In the genomic region with DNA sequence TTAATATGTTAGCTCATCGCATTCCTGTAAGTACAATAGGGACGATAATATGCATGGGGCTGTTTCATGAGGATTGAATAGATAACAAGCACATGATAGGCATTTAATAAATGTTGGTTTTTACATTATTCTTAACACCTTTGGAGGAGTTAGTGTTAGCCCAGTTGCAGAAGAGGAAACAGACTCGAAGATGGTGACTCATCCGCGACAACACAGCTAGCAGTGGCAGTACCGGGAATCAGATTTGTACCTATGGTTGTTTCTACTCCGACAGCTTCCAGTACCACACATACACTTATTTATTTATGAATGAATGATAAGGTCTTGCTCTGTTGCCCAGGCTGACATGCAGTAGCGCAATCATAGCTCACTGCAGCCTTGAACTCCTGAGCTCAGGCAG, we compare ENCODE assay signal across 20 cellular contexts. TPM values are rescaled to one million over a fixed set of nuclear protein-coding genes. Genes with fewer than 3 reads are reported as not detected.
"Had no signal": no experiment of that assay in that cellular context is flagged by ENCODE, and none has a peak within 500 bp of the region (broad histone marks: within the 10 kb centered on the region; RNA-seq: fewer than 3 reads in every experiment).

No MANE protein-coding gene starts in this region.

- H3K27me3 ChIP-seq: adrenal gland, ascending aorta, gastroesophageal sphincter, pancreas, right atrium auricular region, thyroid gland, upper lobe of right lung had no signal

- FAIRE-seq: colon, islet of Langerhans, pancreas had no signal

- DNase-seq: activated T-cell treated with anti-CD3 and anti-CD28 coated beads, Interleukin-2, amount 50 U/mL, for 1 hour; brain microvascular endothelial cell; head of caudate nucleus; left cardiac atrium; nephron progenitor cell; pancreas; psoas muscle; stimulated activated CD4-positive, alpha-beta T cell treated with anti-CD3 and anti-CD28 coated beads, Interleukin-12 subunit alpha, Interleukin-12 subunit beta, amount 100 ng/mL, for 4 hours; substantia nigra; thyroid gland; upper lobe of right lung had no signal

- H3K9me3 ChIP-seq: adrenal gland, ascending aorta, gastroesophageal sphincter, pancreas, psoas muscle, right atrium auricular region, thyroid gland, upper lobe of right lung had no signal

- H3K4me3 ChIP-seq: adrenal gland, ascending aorta, gastroesophageal sphincter, pancreas, psoas muscle, right atrium auricular region, thyroid gland, upper lobe of right lung had no signal

- H3K27ac ChIP-seq: adrenal gland, ascending aorta, brain microvascular endothelial cell, epithelial cell of prostate, gastroesophageal sphincter, pancreas, psoas muscle, right atrium auricular region, thyroid gland, upper lobe of right lung had no signal

- H3K36me3 ChIP-seq: adrenal gland, brain microvascular endothelial cell, pancreas, right atrium auricular region, thyroid gland, upper lobe of right lung had no signal

- H3K4me1 ChIP-seq: psoas muscle had no signal

- ATAC-seq: activated naive CD4-positive, alpha-beta T cell treated with anti-CD3 and anti-CD28 coated beads, Interleukin-2, amount 50 U/mL, for 72 hours; gastroesophageal sphincter; left cardiac atrium; pancreas; psoas muscle; upper lobe of right lung; WTC11 had no signal

RNA-seq across cellular contexts. Expression of gene LRMDA, which starts 2.9 kb away (rescaled TPM):
- total RNA-seq: activated naive CD4-positive, alpha-beta T cell treated with anti-CD3 and anti-CD28 coated beads, Interleukin-2, amount 50 U/mL, for 72 hours had no signal
